9 cellular contexts compared by ENCODE assay signal in genomic region chr17:72122002-72122310, GRCh38. TPM values are rescaled to one million over a fixed set of nuclear protein-coding genes. Genes with fewer than 3 reads are reported as not detected.
DNase-seq lines count a peak whose midpoint lies in the region; ATAC-seq and TF ChIP-seq lines count a peak whose summit lies in the region.
"Had no signal": no experiment of that assay in that cellular context is flagged by ENCODE, and none has a peak within 500 bp of the region (broad histone marks: within the 10 kb centered on the region; RNA-seq: fewer than 3 reads in every experiment).

No MANE protein-coding gene starts in this region.

- peak overlapping the region; percentile 88 for H3K4me2 ChIP-seq in hepatocyte

- no peaks in the 10 kb centered on the region for H3K36me3 ChIP-seq in hepatocyte (replicated peaks; ENCODE audit: insufficient read depth, low read depth)

- H3K27me3 ChIP-seq in hepatocyte, result peaks cover 26% of the 10 kb centered on the region

- 2% methylated on average over 7 of the region's 14 CpGs for WGBS in hepatocyte (ENCODE audit: low lambda C conversion rate, missing lambda C conversion rate)

- no peak for ATAC-seq in T-helper 17 cell

- TF ChIP-seq CTCF in hepatocyte (IDR thresholded peaks at IDR 0.05; ENCODE audit: poor library complexity), result no peak

- peaks cover 10% of the 10 kb centered on the region for H3K36me3 Mint-ChIP-seq in T-helper 17 cell (ENCODE audit: low read depth)
- H3K36me3 Mint-ChIP-seq: CD4-positive, CD25-positive, alpha-beta regulatory T cell had no signal

- H3K9me3 ChIP-seq in T-helper 17 cell (ENCODE audit: control insufficient read depth, low read length, poor library complexity, severe bottlenecking), result no peaks in the 10 kb centered on the region
- H3K9me3 ChIP-seq in hepatocyte (ENCODE audit: low read depth), result no peaks in the 10 kb centered on the region

- no peak overlapping the region for H3K27ac Mint-ChIP-seq in T-helper 17 cell
- H3K27ac Mint-ChIP-seq: CD4-positive, CD25-positive, alpha-beta regulatory T cell had no signal

- H4K20me1 ChIP-seq in hepatocyte (ENCODE audit: insufficient read depth, poor library complexity, severe bottlenecking), result peaks cover 37% of the 10 kb centered on the region

- peaks cover 36% of the 10 kb centered on the region for H3K4me1 ChIP-seq in hepatocyte (ENCODE audit: insufficient read depth)

- peak overlapping the region; percentile 58 for H3K4me3 Mint-ChIP-seq in T-helper 17 cell

- H3K4me3 ChIP-seq in hepatocyte, result peak overlapping the region; percentile 83

- peak overlapping the region; percentile 23 for H2AFZ ChIP-seq in hepatocyte

- DNase-seq in NCI-H146 (lab: John Stamatoyannopoulos, UW) (peak; percentile 37), NCI-H146 treated with DMSO at 0.1 percent for 48 hours (lab: John Stamatoyannopoulos, UW; ENCODE audit: unreplicated experiment) (no peak), T-helper 17 cell (no peak), hepatocyte (ENCODE audit: low spot score) (peak; percentile 38), substantia nigra (lab: John Stamatoyannopoulos, UW) (peak in 13 of 49 donors; percentile 30 to 63 (median 46)), dedifferentiated amniotic fluid mesenchymal stem cell (ENCODE audit: extremely low spot score) (no peak)
- DNase-seq in activated naive CD4-positive, alpha-beta T cell treated with anti-CD3 and anti-CD28 coated beads, Interleukin-2, amount 50 U/mL, for 16 hours, result no peak
- no peak for DNase-seq in activated CD4-positive, alpha-beta T cell treated with anti-CD3 and anti-CD28 coated beads for 48 hours
- DNase-seq: CD4-positive, CD25-positive, alpha-beta regulatory T cell had no signal

- peaks cover 6% of the 10 kb centered on the region for H3K4me1 Mint-ChIP-seq in T-helper 17 cell

- H3K9me2 ChIP-seq in hepatocyte (replicated peaks; ENCODE audit: insufficient read depth), result no peaks in the 10 kb centered on the region

- peaks cover 52% of the 10 kb centered on the region for H3K27me3 Mint-ChIP-seq in T-helper 17 cell

- peaks cover 41% of the 10 kb centered on the region for H3K79me2 ChIP-seq in hepatocyte

- H3K27ac ChIP-seq in hepatocyte, result peak overlapping the region; percentile 87
- peak overlapping the region; percentile 63 for H3K27ac ChIP-seq in substantia nigra (ENCODE audit: low read depth, low read length, poor library complexity, severe bottlenecking)

RNA-seq across cellular contexts. Expression of gene SOX9, which starts 1.1 kb away (rescaled TPM):
- not detected for total RNA-seq in T-helper 17 cell
- total RNA-seq in hepatocyte, result 31.8 and 36.9 TPM in 2 replicates
- 74.6 and 87.3 TPM in 2 replicates for polyA plus RNA-seq in hepatocyte
- total RNA-seq: CD4-positive, CD25-positive, alpha-beta regulatory T cell had no signal
- polyA plus RNA-seq: CD4-positive, CD25-positive, alpha-beta regulatory T cell had no signal

Comparison
In these comparisons a context has a peak if more than half of its experiments do, and no peak if none do; other contexts are left out.
1. DNase-seq: peak in NCI-H146 (single experiment) and hepatocyte (single experiment); none in NCI-H146 treated with DMSO at 0.1 percent for 48 hours (single experiment), T-helper 17 cell (0 of 3), dedifferentiated amniotic fluid mesenchymal stem cell (single experiment), activated naive CD4-positive, alpha-beta T cell treated with anti-CD3 and anti-CD28 coated beads, Interleukin-2, amount 50 U/mL, for 16 hours (single experiment) and activated CD4-positive, alpha-beta T cell treated with anti-CD3 and anti-CD28 coated beads for 48 hours (single experiment).
2. RNA of gene SOX9, which starts 1.1 kb away (total RNA-seq): 31.8 to 36.9 TPM in hepatocyte; not detected in T-helper 17 cell; every median in the first group is over 10 times any median in the second.